Comparison of ENCODE assay signal across 8 cellular contexts in the genomic region with DNA sequence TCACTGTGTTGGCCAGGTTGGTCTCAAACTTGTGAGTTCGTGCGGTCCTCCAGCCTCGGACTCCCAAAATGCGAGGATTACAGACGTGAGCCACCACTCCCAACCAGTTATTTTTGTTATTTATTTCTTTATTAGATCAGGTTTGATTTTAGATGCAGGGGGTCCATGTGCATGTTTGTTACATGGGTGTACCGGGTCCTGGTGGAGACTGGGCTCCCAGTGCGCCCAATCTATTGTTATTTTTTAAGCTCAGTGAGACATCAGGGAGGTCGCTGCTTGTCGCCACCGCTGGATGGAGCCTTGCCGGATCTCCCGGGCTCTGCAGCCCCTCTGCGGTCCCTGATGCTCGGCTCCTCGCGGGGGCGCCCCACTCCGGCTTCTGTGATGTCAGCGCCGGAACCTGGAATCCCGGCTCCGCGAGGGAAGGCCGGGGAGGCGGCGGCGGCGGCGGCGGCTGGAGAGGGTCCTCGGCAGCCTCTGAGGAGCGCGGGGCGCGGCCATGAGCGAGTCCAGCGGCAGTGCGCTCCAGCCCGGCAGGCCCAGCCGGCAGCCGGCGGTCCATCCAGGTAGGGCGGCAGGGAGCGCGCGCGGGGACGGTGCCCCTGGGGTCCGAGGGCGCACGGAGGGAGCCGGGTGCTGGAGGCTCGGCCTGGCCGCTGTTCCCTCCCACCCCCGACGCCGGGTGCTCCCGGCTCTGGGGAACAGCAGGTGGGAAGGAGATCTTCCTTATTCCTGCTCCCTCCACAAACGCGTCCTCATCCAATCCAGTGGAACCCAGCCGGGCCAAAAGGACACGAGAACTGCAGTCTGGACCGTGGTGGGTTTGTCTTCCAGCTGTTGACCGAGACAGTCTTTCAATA. TPM values are rescaled to one million over a fixed set of nuclear protein-coding genes. Genes with fewer than 3 reads are reported as not detected.
DNase-seq lines count a peak whose midpoint lies in the region; ATAC-seq, FAIRE-seq and TF ChIP-seq lines count a peak whose summit lies in the region.

TMC7 (plus strand) TSS at position 370 of the 860 bp plus-strand sequence; CDS start at position 500, 130 bp downstream.

- in situ Hi-C loops in HepG2 (cut with HindIII; ENCODE audit: extremely low pct_ligation_motif_present, low pct_unique_long_range_greater_than_20kb): loop anchor here (5.0 to 10.0 kb wide), 3 partner anchors 34 to 391 kb away; no protein-coding TSS in a partner anchor

- no peaks in the 10 kb centered on the region for H4K20me1 ChIP-seq in HepG2 (ENCODE audit: insufficient read depth, low read length)

- peak; percentile 99 for ATAC-seq in HepG2
- ATAC-seq in HG03439 (IDR thresholded peaks at IDR 0.05; ENCODE audit: unreplicated experiment): no peak
- no peak for ATAC-seq in HG02884 (IDR thresholded peaks at IDR 0.05; ENCODE audit: unreplicated experiment)

- POLR2A ChIA-PET in GM10248 (lab: Yijun Ruan, JAX) (no interaction called here), HepG2 (lab: Yijun Ruan, JAX) (interaction anchor here (0.7 to 3.8 kb wide), 12 partner anchors 15 to 194 kb away, joined by 3 to 16 read pairs (median 5); partner anchors contain the start of genes ARL6IP1, COQ7, RPS15A and SMG1)

- H3K4me1 ChIP-seq in duodenal mucosa (ENCODE audit: control insufficient read depth in 1 of 2, insufficient read depth in 2 of 2, low read length in 2 of 2): no peaks in the 10 kb centered on the region
- peaks cover 44% of the 10 kb centered on the region for H3K4me1 ChIP-seq in HepG2 (ENCODE audit: insufficient read depth, low read length)

- DNase-seq in GM10248 (ENCODE audit: extremely low spot score) (peak; percentile 47), NCI-H1417 (lab: John Stamatoyannopoulos, UW) (peak; percentile 35 to 93 (median 90)), SKM-1 treated with dmso at 0.1 percent for 144 hours (lab: John Stamatoyannopoulos, UW; ENCODE audit: unreplicated experiment) (peak; percentile 72), HepG2 (ENCODE audit: low spot score) (peak; percentile 91)
- peak; percentile 5 for DNase-seq in stimulated activated CD8-positive, alpha-beta memory T cell treated with anti-CD3 and anti-CD28 coated beads, Interleukin-12 subunit alpha, Interleukin-12 subunit beta, amount 100 ng/mL, for 24 hours (ENCODE audit: extremely low read depth)

- no peak for FAIRE-seq in HepG2 (lab: Jason Lieb, UNC)

- peak within 1 kb of the TSS; percentile 62 to 80 for H3K9ac ChIP-seq in duodenal mucosa (ENCODE audit: low read depth in 1 of 2, low read length in 2 of 2)
- peak within 1 kb of the TSS; percentile 77 for H3K9ac ChIP-seq in HepG2 (ENCODE audit: insufficient read depth, low read depth, low read length)

- CTCF ChIA-PET in GM10248 (lab: Yijun Ruan, JAX): interaction anchor here (2.7 kb wide), 1 partner anchor 14 kb away, joined by 9 read pairs; no protein-coding TSS in a partner anchor
- CTCF ChIA-PET in HepG2 (lab: Yijun Ruan, JAX; ENCODE audit: low intra/inter-chr PET ratio, low total read pairs): interaction anchor here (0.7 to 7.5 kb wide), 13 partner anchors 15 to 392 kb away, joined by 3 to 172 read pairs (median 7); partner anchors contain the start of gene COQ7

- 7% methylated on average over 45 of the region's 64 CpGs for WGBS in HepG2 (ENCODE audit: low lambda C conversion rate)

- H3K4me2 ChIP-seq in HepG2 (ENCODE audit: low read depth, low read length): peak within 1 kb of the TSS; percentile 99

- no peaks in the 10 kb centered on the region for H3K79me2 ChIP-seq in HepG2 (ENCODE audit: insufficient read depth, low read length)

- H3K27ac ChIP-seq in duodenal mucosa (ENCODE audit: low read depth, low read length): peak within 1 kb of the TSS; percentile 26
- no peak within 1 kb of the TSS for H3K27ac ChIP-seq in HepG2 (ENCODE audit: extremely low read length, insufficient read depth, low read length)

- H2AFZ ChIP-seq in HepG2 (ENCODE audit: low read length): peak within 1 kb of the TSS; percentile 47

- no peak for TF ChIP-seq POLR2A in HepG2 (IDR thresholded peaks at IDR 0.05; ENCODE audit: insufficient read depth in 1 of 2, low read depth in 2 of 2, low read length in 2 of 2)

- intact Hi-C loops in HepG2 (cut with micrococcal nuclease; ENCODE audit: unreplicated experiment): loop anchor here (1.0 to 2.0 kb wide), 2 partner anchors 89 to 391 kb away; no protein-coding TSS in a partner anchor

- peak within 1 kb of the TSS; percentile 74 to 84 for H3K4me3 ChIP-seq in duodenal mucosa (ENCODE audit: low read depth in 1 of 2, low read length in 2 of 2)
- H3K4me3 ChIP-seq in HepG2 (replicated peaks in 1 of 3; ENCODE audit: insufficient read depth in 1 of 3, low read depth in 2 of 3, low read length in 3 of 3): peak within 1 kb of the TSS; percentile 60 to 85 (median 79)

- TF ChIP-seq EP300 in HepG2 (IDR thresholded peaks at IDR 0.05; ENCODE audit: low read depth in 2 of 2, low read length in 2 of 2) (no peak), HepG2 (CRISPR knock-in tag; IDR thresholded peaks at IDR 0.05; ENCODE audit: borderline replicate concordance) (no peak; the same call in 1 of the 2 replicates)

- peak; percentile 100 for TF ChIP-seq RAD21 in HepG2 (CRISPR knock-in tag; IDR thresholded peaks at IDR 0.05)

- H3K36me3 ChIP-seq in duodenal mucosa (ENCODE audit: control insufficient read depth in 1 of 2, insufficient read depth in 2 of 2, low read length in 2 of 2) (no peaks in the 10 kb centered on the region), HepG2 (replicated peaks in 1 of 2; ENCODE audit: control insufficient read depth in 1 of 2, insufficient read depth in 2 of 2, low read length in 2 of 2) (no peaks in the 10 kb centered on the region)

- H3K9me3 ChIP-seq in duodenal mucosa (ENCODE audit: control insufficient read depth in 1 of 2, low read length in 2 of 2): no peaks in the 10 kb centered on the region
- no peaks in the 10 kb centered on the region for H3K9me3 ChIP-seq in HepG2 (ENCODE audit: low read length)

- no peaks in the 10 kb centered on the region for H3K27me3 ChIP-seq in duodenal mucosa (ENCODE audit: control insufficient read depth in 1 of 2, insufficient read depth in 2 of 2, low read length in 2 of 2)
- peaks cover 1 to 17% of the 10 kb centered on the region in 2 experiments; a peak in 4 of 5 replicates for H3K27me3 ChIP-seq in HepG2 (ENCODE audit: control insufficient read depth in 1 of 2, insufficient read depth in 2 of 2, low read length in 2 of 2)

- no TSS peak for BruUV-seq in HepG2 (replicated peaks; lab: Mats Ljungman, UMichigan)

- TF ChIP-seq CTCF in GM10248 (IDR thresholded peaks at IDR 0.05; ENCODE audit: control extremely low read depth, extremely low read depth, low read depth, missing control alignments) (peak; percentile 39), HepG2 (CRISPR knock-in tag; IDR thresholded peaks at IDR 0.05) (peak; percentile 99)

TF ChIP-seq in HepG2, 621 proteins besides CTCF, POLR2A, EP300 and RAD21 (continues in another document):
- TF ChIP-seq ZBTB38 (CRISPR knock-in tag; IDR thresholded peaks at IDR 0.05): peak; percentile 97
- TF ChIP-seq ZNF383 (CRISPR knock-in tag; IDR thresholded peaks at IDR 0.05; ENCODE audit: borderline replicate concordance): 0 out of 2 replicates have a peak, but pooled peaks have one; percentile 83

RNA-seq across cellular contexts. Expression of gene TMC7, which starts in this region (rescaled TPM):
- 1.2 TPM in 2 replicates for total RNA-seq in HepG2 (2016; rRNA removed; fragmentation: Illumina TruSeq; extraction: Trizol)
- 0.20 and 0.62 TPM in 2 replicates for total RNA-seq in HepG2 (2016; cell fraction: cytosol; rRNA removed; fragmentation: Illumina TruSeq; extraction: Trizol; ENCODE audit: low read depth)
- total RNA-seq in HepG2 (2016; cell fraction: insoluble cytoplasmic fraction; rRNA removed; fragmentation: Illumina TruSeq; extraction: Trizol): 0.77 and 1.2 TPM in 2 replicates
- 0.62 and 0.74 TPM in 2 replicates for total RNA-seq in HepG2 (2016; cell fraction: membrane; rRNA removed; fragmentation: Illumina TruSeq; extraction: Trizol)
- 1.6 and 2.1 TPM in 2 replicates for total RNA-seq in HepG2 (2016; cell fraction: nucleus; rRNA removed; fragmentation: Illumina TruSeq; extraction: Trizol)
- 5.1 and 5.4 TPM in 2 replicates for polyA plus RNA-seq in HepG2 (2011; rRNA removed)
- polyA plus RNA-seq in HepG2 (2011; cell fraction: cytosol; rRNA removed): 3.4 and 5.0 TPM in 2 replicates
- 4.3 and 4.5 TPM in 2 replicates for polyA plus RNA-seq in HepG2 (2011; cell fraction: nucleus; rRNA removed)
- polyA plus RNA-seq in HepG2 (2012): 2.8 and 4.5 TPM in 2 replicates
- 0.16 and 0.23 TPM in 2 replicates for polyA plus RNA-seq in HepG2 (2016; cell fraction: cytosol; fragmentation: Illumina TruSeq; extraction: Trizol; ENCODE audit: low read depth)
- 1.0 and 1.1 TPM in 2 replicates for polyA plus RNA-seq in HepG2 (2016; cell fraction: insoluble cytoplasmic fraction; fragmentation: Illumina TruSeq; extraction: Trizol; ENCODE audit: low read depth)
- polyA plus RNA-seq in HepG2 (2016; cell fraction: membrane; fragmentation: Illumina TruSeq; extraction: Trizol; ENCODE audit: low read depth): 0.37 and 0.55 TPM in 2 replicates
- 3.2 TPM in 2 replicates for polyA plus RNA-seq in HepG2 (2016; cell fraction: nucleus; fragmentation: Illumina TruSeq; extraction: Trizol; ENCODE audit: insufficient read depth, low read depth)
- polyA minus RNA-seq in HepG2 (2011; rRNA and poly(A)+ RNA removed; ENCODE audit: low replicate concordance): 4.8 and 9.6 TPM in 2 replicates
- 6.1 and 6.4 TPM in 2 replicates for polyA minus RNA-seq in HepG2 (2011; cell fraction: cytosol; rRNA and poly(A)+ RNA removed)
- 7.6 and 10.7 TPM in 2 replicates for polyA minus RNA-seq in HepG2 (2011; cell fraction: nucleus; rRNA and poly(A)+ RNA removed)

Comparison
In these comparisons a context has a peak if more than half of its experiments do, and no peak if none do; other contexts are left out.
1. DNase-seq: peak in every context shown above with its lines; median percentile 91 in HepG2; 90 in NCI-H1417; 72 in SKM-1 treated with dmso at 0.1 percent for 144 hours; 47 in GM10248; 5 in stimulated activated CD8-positive, alpha-beta memory T cell treated with anti-CD3 and anti-CD28 coated beads, Interleukin-12 subunit alpha, Interleukin-12 subunit beta, amount 100 ng/mL, for 24 hours.